Comparison of ENCODE assay signal across 24 cellular contexts in genomic region chrX:138481649-138482048, GRCh38.
"Had no signal": no experiment of that assay in that cellular context is flagged by ENCODE, and none has a peak within 500 bp of the region (broad histone marks: within the 10 kb centered on the region; RNA-seq: fewer than 3 reads in every experiment).

No MANE protein-coding gene starts in this region.

- ATAC-seq: effector memory CD8-positive, alpha-beta T cell; esophagus mucosa; foreskin keratinocyte; gastrocnemius medialis; gastroesophageal sphincter; heart left ventricle; heart right ventricle had no signal

- H3K9me3 ChIP-seq: colonic mucosa, esophagus muscularis mucosa, esophagus squamous epithelium, gastrocnemius medialis, gastroesophageal sphincter, heart left ventricle had no signal

- H3K27me3 ChIP-seq: colonic mucosa, esophagus muscularis mucosa, esophagus squamous epithelium, foreskin keratinocyte, gastrocnemius medialis, gastroesophageal sphincter, heart right ventricle had no signal

- H3K4me3 ChIP-seq: colonic mucosa, coronary artery, dorsolateral prefrontal cortex, esophagus muscularis mucosa, esophagus squamous epithelium, gastrocnemius medialis, gastroesophageal sphincter, heart left ventricle, heart right ventricle had no signal

- H3K27ac ChIP-seq: colonic mucosa, coronary artery, dorsolateral prefrontal cortex, epithelial cell of prostate, esophagus muscularis mucosa, esophagus squamous epithelium, foreskin keratinocyte, gastrocnemius medialis, gastroesophageal sphincter, heart left ventricle, heart right ventricle had no signal

- H3K4me1 ChIP-seq: colonic mucosa, esophagus muscularis mucosa, esophagus squamous epithelium, foreskin keratinocyte, gastrocnemius medialis, gastroesophageal sphincter, heart left ventricle, heart right ventricle had no signal

- H3K36me3 ChIP-seq: colonic mucosa, esophagus muscularis mucosa, esophagus squamous epithelium, gastrocnemius medialis, gastroesophageal sphincter, heart left ventricle, heart right ventricle had no signal

- DNase-seq: colonic mucosa; cortex of kidney; dermis blood vessel endothelial cell; dorsolateral prefrontal cortex; effector CD4-positive, alpha-beta T cell; effector CD8-positive, alpha-beta T cell; effector memory CD4-positive, alpha-beta T cell; effector memory CD8-positive, alpha-beta T cell; endodermal cell; erythroblast; esophagus squamous epithelium; foreskin fibroblast; foreskin keratinocyte; foreskin melanocyte; gastrocnemius medialis; glutamatergic neuron; head of caudate nucleus; heart left ventricle; heart right ventricle had no signal
